22 cellular contexts compared by ENCODE assay signal in genomic region chr12:47981496-47982260, GRCh38. TPM values are rescaled to one million over a fixed set of nuclear protein-coding genes. Genes with fewer than 3 reads are reported as not detected.
DNase-seq lines count a peak whose midpoint lies in the region; ATAC-seq and TF ChIP-seq lines count a peak whose summit lies in the region.
"Had no signal": no experiment of that assay in that cellular context is flagged by ENCODE, and none has a peak within 500 bp of the region (broad histone marks: within the 10 kb centered on the region; RNA-seq: fewer than 3 reads in every experiment).

No MANE protein-coding gene starts in this region.

- H3K4me3 ChIP-seq in BLaER1 (no peak overlapping the region), osteoblast (ENCODE audit: insufficient read depth, low read length) (no peak overlapping the region)
- H3K4me3 ChIP-seq: GM23248 had no signal

- H3K4me2 ChIP-seq in BLaER1 = peak overlapping the region; percentile 65; the same call in 1 of the 2 replicates
- H3K4me2 ChIP-seq in osteoblast (ENCODE audit: insufficient read depth, low read length) = no peak overlapping the region
- H3K4me2 ChIP-seq: KMS-11 had no signal

- no peak overlapping the region for H3K9ac ChIP-seq in BLaER1
- H3K9ac ChIP-seq: GM23248, KMS-11 had no signal

- H3K79me2 ChIP-seq in osteoblast (ENCODE audit: insufficient read depth, low read length) = no peaks in the 10 kb centered on the region

- H3K27me3 ChIP-seq in BLaER1 (no peaks in the 10 kb centered on the region), osteoblast (ENCODE audit: insufficient read depth, low read length) (peaks cover 6% of the 10 kb centered on the region)

- ATAC-seq in left colon (peak; percentile 88), HG02571 (IDR thresholded peaks at IDR 0.05; ENCODE audit: unreplicated experiment) (no peak)
- no peak for ATAC-seq in activated CD8-positive, alpha-beta T cell treated with anti-CD3 and anti-CD28 coated beads, Interleukin-2, amount 10 ng/mL, durations not matched to agents 7 days and 5 days
- ATAC-seq: PC-3 had no signal

- H3K4me3 Mint-ChIP-seq in activated CD8-positive, alpha-beta T cell treated with anti-CD3 and anti-CD28 coated beads, Interleukin-2, amount 10 ng/mL, durations not matched to agents 7 days and 5 days = no peak overlapping the region
- H3K4me3 Mint-ChIP-seq: B cell; CD4-positive, alpha-beta T cell had no signal

- TF ChIP-seq CTCF in osteoblast (IDR thresholded peaks at IDR 0.05; ENCODE audit: extremely low read depth, low read depth, low read length) = no peak

- H3K9me3 Mint-ChIP-seq in activated CD8-positive, alpha-beta T cell treated with anti-CD3 and anti-CD28 coated beads, Interleukin-2, amount 10 ng/mL, durations not matched to agents 7 days and 5 days (ENCODE audit: insufficient read depth) = no peaks in the 10 kb centered on the region
- H3K9me3 Mint-ChIP-seq: CD4-positive, alpha-beta T cell had no signal

- no peaks in the 10 kb centered on the region for H3K4me1 Mint-ChIP-seq in activated CD8-positive, alpha-beta T cell treated with anti-CD3 and anti-CD28 coated beads, Interleukin-2, amount 10 ng/mL, durations not matched to agents 7 days and 5 days (ENCODE audit: low read depth)
- H3K4me1 Mint-ChIP-seq: B cell had no signal

- H4K20me1 ChIP-seq in BLaER1 (no peaks in the 10 kb centered on the region), osteoblast (ENCODE audit: insufficient read depth, low read length) (no peaks in the 10 kb centered on the region)

- H3K9me3 ChIP-seq in BLaER1 = no peaks in the 10 kb centered on the region
- no peaks in the 10 kb centered on the region for H3K9me3 ChIP-seq in osteoblast (ENCODE audit: low read depth, low read length)
- H3K9me3 ChIP-seq: Caco-2 had no signal

- no peak overlapping the region for H2AFZ ChIP-seq in osteoblast (ENCODE audit: low read length)
- H2AFZ ChIP-seq: GM23248 had no signal

- H3K27ac ChIP-seq in BLaER1 (no peak overlapping the region), osteoblast (ENCODE audit: low read depth, low read length) (no peak overlapping the region)
- H3K27ac ChIP-seq: GM23248, KMS-11, RWPE1 had no signal

- POLR2A ChIA-PET in activated CD8-positive, alpha-beta T cell treated with anti-CD3 and anti-CD28 coated beads, Interleukin-2, amount 10 ng/mL, durations not matched to agents 7 days and 5 days (lab: Charles Lee) = no interaction called here

- no peaks in the 10 kb centered on the region for H3K36me3 ChIP-seq in BLaER1
- no peaks in the 10 kb centered on the region for H3K36me3 ChIP-seq in osteoblast (ENCODE audit: insufficient read depth, low read length)

- no peaks in the 10 kb centered on the region for H3K36me3 Mint-ChIP-seq in activated CD8-positive, alpha-beta T cell treated with anti-CD3 and anti-CD28 coated beads, Interleukin-2, amount 10 ng/mL, durations not matched to agents 7 days and 5 days (ENCODE audit: low read depth)

- intact Hi-C loops in left colon (cut with DNase I, micrococcal nuclease) = no loop called here

- peaks cover 16% of the 10 kb centered on the region for H3K27me3 Mint-ChIP-seq in activated CD8-positive, alpha-beta T cell treated with anti-CD3 and anti-CD28 coated beads, Interleukin-2, amount 10 ng/mL, durations not matched to agents 7 days and 5 days (ENCODE audit: low read depth)

- H3K4me1 ChIP-seq in BLaER1 = peaks cover 72% of the 10 kb centered on the region
- H3K4me1 ChIP-seq in osteoblast (ENCODE audit: insufficient read depth, low read length) = no peaks in the 10 kb centered on the region
- H3K4me1 ChIP-seq: Caco-2 had no signal

- H3K27ac Mint-ChIP-seq in activated CD8-positive, alpha-beta T cell treated with anti-CD3 and anti-CD28 coated beads, Interleukin-2, amount 10 ng/mL, durations not matched to agents 7 days and 5 days = no peak overlapping the region
- H3K27ac Mint-ChIP-seq: B cell; CD4-positive, alpha-beta T cell had no signal

- DNase-seq in NCI-H1092 treated with DMSO at 0.1 percent for 48 hours (lab: John Stamatoyannopoulos, UW) (peak; percentile 30), left colon (peak; percentile 51 to 68), osteoblast (ENCODE audit: insufficient read length, low spot score, missing footprints) (peak; percentile 85), NOMO-1 (lab: John Stamatoyannopoulos, UW; ENCODE audit: unreplicated experiment in 2 of 2) (no peak)
- no peak for DNase-seq in effector CD4-positive, alpha-beta T cell
- no peak for DNase-seq in activated CD8-positive, alpha-beta T cell treated with anti-CD3 and anti-CD28 coated beads, Interleukin-2, amount 10 ng/mL, durations not matched to agents 7 days and 5 days
- DNase-seq: 8988T; Caco-2; CD4-positive, alpha-beta T cell; GF-D8; GM23248; HCEC 1CT; NCI-H1436; NCI-H2081 treated with DMSO at 0.1 percent for 48 hours; NCI-H510A treated with DMSO at 0.1 percent for 48 hours; NCI-H774; PC-3 had no signal

- CTCF ChIA-PET in activated CD8-positive, alpha-beta T cell treated with anti-CD3 and anti-CD28 coated beads, Interleukin-2, amount 10 ng/mL, durations not matched to agents 7 days and 5 days (lab: Charles Lee) = interaction anchor here (1.0 kb wide), 1 partner anchor 18 kb away, joined by 4 read pairs; the partner anchor contains the start of gene TMEM106C

RNA-seq across cellular contexts. Expression of gene TMEM106C, which starts 18.3 kb away (rescaled TPM):
- total RNA-seq in left colon = 100 to 1,000 TPM; 166 to 180 TPM
- total RNA-seq in osteoblast = 57.5 and 58.3 TPM in 2 replicates
- total RNA-seq in activated CD8-positive, alpha-beta T cell treated with anti-CD3 and anti-CD28 coated beads, Interleukin-2, amount 10 ng/mL, durations not matched to agents 7 days and 5 days = 100 to 1,000 TPM; 139 to 140 TPM

RNA-seq across cellular contexts. Expression of gene COL2A1, which starts 22.6 kb away (rescaled TPM):
- total RNA-seq in left colon (1 to 10 TPM in 1 of 2 donors, under 1 TPM in 1; 0.95 to 1.2 TPM), osteoblast (under 0.01 TPM in 2 replicates)
- not detected for total RNA-seq in activated CD8-positive, alpha-beta T cell treated with anti-CD3 and anti-CD28 coated beads, Interleukin-2, amount 10 ng/mL, durations not matched to agents 7 days and 5 days
- total RNA-seq: B cell; CD4-positive, alpha-beta T cell; GM23248 had no signal

Comparison
In these comparisons a context has a peak if more than half of its experiments do, and no peak if none do; other contexts are left out.
1. DNase-seq: peak in NCI-H1092 treated with DMSO at 0.1 percent for 48 hours (single experiment), left colon (2 of 2) and osteoblast (single experiment); none in effector CD4-positive, alpha-beta T cell (single experiment), NOMO-1 (0 of 2) and activated CD8-positive, alpha-beta T cell treated with anti-CD3 and anti-CD28 coated beads, Interleukin-2, amount 10 ng/mL, durations not matched to agents 7 days and 5 days (single experiment).